26 cellular contexts compared by ENCODE assay signal in the genomic region with DNA sequence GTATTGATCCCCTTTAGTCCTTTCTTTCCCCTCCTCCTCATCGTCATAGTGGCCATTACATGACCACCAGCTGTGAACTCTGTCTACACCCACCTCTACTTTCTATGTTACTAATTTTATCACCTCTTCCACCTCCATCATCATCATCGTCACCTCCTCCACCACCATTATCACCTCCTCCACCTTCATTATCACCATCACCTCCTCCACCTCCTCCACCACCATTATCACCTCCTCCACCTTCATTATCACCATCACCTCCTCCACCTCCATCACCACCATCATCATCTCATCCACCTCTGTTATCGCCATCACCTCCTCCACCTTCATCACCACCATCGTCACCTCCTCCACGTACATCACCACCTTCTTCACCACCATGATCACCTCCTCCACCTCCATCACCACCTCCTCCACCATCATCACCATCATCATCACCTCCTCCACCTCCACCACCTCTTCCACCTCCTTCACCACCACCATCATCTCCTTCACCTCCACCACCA. TPM values are rescaled to one million over a fixed set of nuclear protein-coding genes. Genes with fewer than 3 reads are reported as not detected.
DNase-seq lines count a peak whose midpoint lies in the region; ATAC-seq, FAIRE-seq and TF ChIP-seq lines count a peak whose summit lies in the region.
"Had no signal": no experiment of that assay in that cellular context is flagged by ENCODE, and none has a peak within 500 bp of the region (broad histone marks: within the 10 kb centered on the region; RNA-seq: fewer than 3 reads in every experiment).

No MANE protein-coding gene starts in this region.

- H3K4me1 Mint-ChIP-seq in activated CD4-positive, alpha-beta T cell treated with anti-CD3 and anti-CD28 coated beads, Interleukin-2, amount 10 ng/mL, durations not matched to agents 24 days and 14 days: peaks cover 8% of the 10 kb centered on the region
- H3K4me1 Mint-ChIP-seq: CD4-positive, alpha-beta memory T cell; IgD-negative memory B cell had no signal

- TF ChIP-seq CTCF in bronchial epithelial cell (IDR thresholded peaks at IDR 0.05; ENCODE audit: insufficient read depth, low read length, severe bottlenecking): no peak

- H3K4me3 Mint-ChIP-seq in activated CD4-positive, alpha-beta T cell treated with anti-CD3 and anti-CD28 coated beads, Interleukin-2, amount 10 ng/mL, durations not matched to agents 24 days and 14 days: no peak overlapping the region
- H3K4me3 Mint-ChIP-seq: IgD-negative memory B cell had no signal

- H3K9me3 Mint-ChIP-seq in activated CD4-positive, alpha-beta T cell treated with anti-CD3 and anti-CD28 coated beads, Interleukin-2, amount 10 ng/mL, durations not matched to agents 24 days and 14 days: peaks cover 23% of the 10 kb centered on the region
- H3K9me3 Mint-ChIP-seq: IgD-negative memory B cell had no signal

- no peak for DNase-seq in activated CD4-positive, alpha-beta T cell treated with anti-CD3 and anti-CD28 coated beads, Interleukin-2, amount 10 ng/mL, durations not matched to agents 24 days and 14 days
- no peak for DNase-seq in activated CD4-positive, alpha-beta T cell treated with anti-CD3 and anti-CD28 coated beads, Interleukin-2, amount 50 U/mL, for 48 hours
- DNase-seq in bronchial epithelial cell (ENCODE audit: low read depth) (no peak), mesenteric fat pad (ENCODE audit: low spot score) (peak; percentile 14), KG1 (lab: John Stamatoyannopoulos, UW) (no peak), amygdala (lab: John Stamatoyannopoulos, UW) (no peak)
- DNase-seq: ACHN; Caco-2; CD4-positive, alpha-beta memory T cell; DMS 273 treated with DMSO at 0.1 percent for 48 hours; DND-41; H7; Karpas-422; MV-4-11; NCI-H1105 treated with DMSO at 0.1 percent for 48 hours; NCI-H2029 treated with DMSO at 0.1 percent for 48 hours; NCI-H226; NCI-H510A treated with DMSO at 0.1 percent for 48 hours; NCI-H748 treated with DMSO at 0.1 percent for 48 hours; NK-92 treated with Interleukin-12 subunit alpha and Interleukin-12 subunit beta, amount 100 ng/mL, for 24 hours; SIG-M5; SK-N-SH had no signal

- H3K27me3 Mint-ChIP-seq in activated CD4-positive, alpha-beta T cell treated with anti-CD3 and anti-CD28 coated beads, Interleukin-2, amount 10 ng/mL, durations not matched to agents 24 days and 14 days: no peaks in the 10 kb centered on the region
- H3K27me3 Mint-ChIP-seq: IgD-negative memory B cell had no signal

- peak overlapping the region; percentile 34 for H3K27ac Mint-ChIP-seq in activated CD4-positive, alpha-beta T cell treated with anti-CD3 and anti-CD28 coated beads, Interleukin-2, amount 10 ng/mL, durations not matched to agents 24 days and 14 days

- ATAC-seq in SK-N-SH treated with all-trans-retinoic acid at 6 μM for 48 hours: no peak
- no peak for ATAC-seq in HG03039 (IDR thresholded peaks at IDR 0.05; ENCODE audit: unreplicated experiment)

- peaks cover 25% of the 10 kb centered on the region for H3K36me3 Mint-ChIP-seq in activated CD4-positive, alpha-beta T cell treated with anti-CD3 and anti-CD28 coated beads, Interleukin-2, amount 10 ng/mL, durations not matched to agents 24 days and 14 days (ENCODE audit: low read depth)

- no peaks in the 10 kb centered on the region for H3K27me3 ChIP-seq in bronchial epithelial cell (ENCODE audit: control insufficient read depth, insufficient read depth, low read length)
- H3K27me3 ChIP-seq: BLaER1 had no signal

- H3K36me3 ChIP-seq in bronchial epithelial cell (ENCODE audit: control insufficient read depth, insufficient read depth, low read length): no peaks in the 10 kb centered on the region
- H3K36me3 ChIP-seq: BLaER1 had no signal

- peak; percentile 90 for FAIRE-seq in bronchial epithelial cell (lab: Jason Lieb, UNC)

- H3K4me3 ChIP-seq in bronchial epithelial cell (ENCODE audit: low read depth, low read length): no peak overlapping the region
- H3K4me3 ChIP-seq: BLaER1 had no signal

- intact Hi-C loops in activated CD4-positive, alpha-beta T cell treated with anti-CD3 and anti-CD28 coated beads, Interleukin-2, amount 10 ng/mL, durations not matched to agents 24 days and 14 days (cut with micrococcal nuclease): no loop called here

TF ChIP-seq in SK-N-SH treated with all-trans-retinoic acid at 6 μM for 48 hours, 23 proteins besides CTCF, POLR2A, EP300 and RAD21:
- TF ChIP-seq, protein P1, sequence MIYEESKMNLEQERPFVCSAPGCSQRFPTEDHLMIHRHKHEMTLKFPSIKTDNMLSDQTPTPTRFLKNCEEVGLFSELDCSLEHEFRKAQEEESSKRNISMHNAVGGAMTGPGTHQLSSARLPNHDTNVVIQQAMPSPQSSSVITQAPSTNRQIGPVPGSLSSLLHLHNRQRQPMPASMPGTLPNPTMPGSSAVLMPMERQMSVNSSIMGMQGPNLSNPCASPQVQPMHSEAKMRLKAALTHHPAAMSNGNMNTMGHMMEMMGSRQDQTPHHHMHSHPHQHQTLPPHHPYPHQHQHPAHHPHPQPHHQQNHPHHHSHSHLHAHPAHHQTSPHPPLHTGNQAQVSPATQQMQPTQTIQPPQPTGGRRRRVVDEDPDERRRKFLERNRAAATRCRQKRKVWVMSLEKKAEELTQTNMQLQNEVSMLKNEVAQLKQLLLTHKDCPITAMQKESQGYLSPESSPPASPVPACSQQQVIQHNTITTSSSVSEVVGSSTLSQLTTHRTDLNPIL (CRISPR knock-in tag; IDR thresholded peaks at IDR 0.05; ENCODE audit: low read depth): no peak

RNA-seq across cellular contexts. Expression of a gene that starts 25.8 kb away (rescaled TPM):
- 5.4 and 6.1 TPM in 2 replicates for total RNA-seq in activated CD4-positive, alpha-beta T cell treated with anti-CD3 and anti-CD28 coated beads, Interleukin-2, amount 10 ng/mL, durations not matched to agents 24 days and 14 days
- not detected in 2 replicates for total RNA-seq in bronchial epithelial cell
- 0.10 TPM for total RNA-seq in mesenteric fat pad

RNA-seq across cellular contexts. Expression of a gene that starts 31.9 kb away (rescaled TPM):
- total RNA-seq in activated CD4-positive, alpha-beta T cell treated with anti-CD3 and anti-CD28 coated beads, Interleukin-2, amount 10 ng/mL, durations not matched to agents 24 days and 14 days: 6.0 and 6.7 TPM in 2 replicates
- total RNA-seq in bronchial epithelial cell: 1.5 and 2.1 TPM in 2 replicates
- 5.0 TPM for total RNA-seq in mesenteric fat pad
